8 cellular contexts compared by ENCODE assay signal in genomic region chr1:121396335-121397081, GRCh38.
DNase-seq lines count a peak whose midpoint lies in the region; ATAC-seq and TF ChIP-seq lines count a peak whose summit lies in the region.
"Not testable (repeated sequence)": the region's sequence is repeated elsewhere in the genome, so short reads cannot be mapped to it uniquely, and the experiment has no call there.

No MANE protein-coding gene starts in this region.

- not testable (repeated sequence) for H3K27me3 ChIP-seq in BE2C; SU-DHL-6 (ENCODE audit: low read length); hepatocyte; naive thymus-derived CD4-positive, alpha-beta T cell (ENCODE audit: control insufficient read depth in 2 of 2, insufficient read depth in 2 of 2, low read length in 2 of 2)
- H3K27me3 ChIP-seq in HUES64 (ENCODE audit: insufficient read depth, low read length) = peaks cover 17% of the 10 kb centered on the region

- H3K4me1 ChIP-seq in BE2C; HUES64 (ENCODE audit: insufficient read depth, low read length); hepatocyte (ENCODE audit: insufficient read depth); naive thymus-derived CD4-positive, alpha-beta T cell (ENCODE audit: control insufficient read depth in 2 of 2, insufficient read depth in 2 of 2, low read length in 2 of 2): not testable (repeated sequence)

- not testable (repeated sequence) for H4K20me1 ChIP-seq in SU-DHL-6 (ENCODE audit: low read depth, low read length); hepatocyte (ENCODE audit: insufficient read depth, poor library complexity, severe bottlenecking)

- not testable (repeated sequence) for ATAC-seq in naive thymus-derived CD4-positive, alpha-beta T cell

- not testable (repeated sequence) for H3K27me3 Mint-ChIP-seq in activated T-helper 2 cell treated with anti-CD3 and anti-CD28 coated beads, Interferon-gamma antibody, Interleukin-2, Interleukin-4, amounts not matched to agents 10 μg/mL and 5 μg/mL and 100 μg/mL, durations not matched to agents 14 hours and 24 hours and 36 hours (ENCODE audit: low read depth)
- H3K27me3 Mint-ChIP-seq in naive thymus-derived CD4-positive, alpha-beta T cell = peaks cover 6 to 19% (median 13%) of the 10 kb centered on the region in 5 donors

- H3K4me2 ChIP-seq in SU-DHL-6 (ENCODE audit: low read depth, low read length, poor library complexity, severe bottlenecking) (peak overlapping the region; percentile 63), hepatocyte (peak overlapping the region; percentile 97)

- intact Hi-C loops in activated T-helper 2 cell treated with anti-CD3 and anti-CD28 coated beads, Interferon-gamma antibody, Interleukin-2, Interleukin-4, amounts not matched to agents 10 μg/mL and 5 μg/mL and 100 μg/mL, durations not matched to agents 14 hours and 24 hours and 36 hours (cut with micrococcal nuclease); naive thymus-derived CD4-positive, alpha-beta T cell (cut with micrococcal nuclease): not testable (repeated sequence)

- H3K36me3 Mint-ChIP-seq in activated T-helper 2 cell treated with anti-CD3 and anti-CD28 coated beads, Interferon-gamma antibody, Interleukin-2, Interleukin-4, amounts not matched to agents 10 μg/mL and 5 μg/mL and 100 μg/mL, durations not matched to agents 14 hours and 24 hours and 36 hours (ENCODE audit: low read depth) = peaks cover 16% of the 10 kb centered on the region
- H3K36me3 Mint-ChIP-seq in naive thymus-derived CD4-positive, alpha-beta T cell = peaks cover 11 to 21% (median 17%) of the 10 kb centered on the region in 5 donors

- H3K4me3 ChIP-seq in BE2C (ENCODE audit: low read depth, low read length) (peak overlapping the region; percentile 37), HUES64 (ENCODE audit: low read length) (peak overlapping the region; percentile 56), SU-DHL-6 (ENCODE audit: insufficient read depth, low read length, poor library complexity, severe bottlenecking) (peak overlapping the region; percentile 55), hepatocyte (peak overlapping the region; percentile 49)
- H3K4me3 ChIP-seq in naive thymus-derived CD4-positive, alpha-beta T cell (ENCODE audit: low read length) = peak overlapping the region; percentile 39

- peaks cover 15% of the 10 kb centered on the region for H3K4me1 Mint-ChIP-seq in activated T-helper 2 cell treated with anti-CD3 and anti-CD28 coated beads, Interferon-gamma antibody, Interleukin-2, Interleukin-4, amounts not matched to agents 10 μg/mL and 5 μg/mL and 100 μg/mL, durations not matched to agents 14 hours and 24 hours and 36 hours (ENCODE audit: low read depth)
- peaks cover 11 to 20% (median 16%) of the 10 kb centered on the region in 7 donors for H3K4me1 Mint-ChIP-seq in naive thymus-derived CD4-positive, alpha-beta T cell

- not testable (repeated sequence) for H3K9ac ChIP-seq in HUES64 (ENCODE audit: low read depth, low read length)
- H3K9ac ChIP-seq in SU-DHL-6 (ENCODE audit: low read length) = peak overlapping the region; percentile 56

- H3K4me3 Mint-ChIP-seq in activated T-helper 2 cell treated with anti-CD3 and anti-CD28 coated beads, Interferon-gamma antibody, Interleukin-2, Interleukin-4, amounts not matched to agents 10 μg/mL and 5 μg/mL and 100 μg/mL, durations not matched to agents 14 hours and 24 hours and 36 hours (ENCODE audit: low read depth) = peak overlapping the region; percentile 88
- peak overlapping the region; percentile 68 to 91 (median 86) for H3K4me3 Mint-ChIP-seq in naive thymus-derived CD4-positive, alpha-beta T cell

- not testable (repeated sequence) for H3F3A ChIP-seq in SU-DHL-6 (ENCODE audit: insufficient read depth)

- 1% methylated on average over 77 of the region's 88 CpGs for WGBS in HUES64
- 6% methylated on average over 51 of the region's 88 CpGs for WGBS in hepatocyte (ENCODE audit: low lambda C conversion rate, missing lambda C conversion rate)

- peak overlapping the region; percentile 76 for H3K27ac Mint-ChIP-seq in activated T-helper 2 cell treated with anti-CD3 and anti-CD28 coated beads, Interferon-gamma antibody, Interleukin-2, Interleukin-4, amounts not matched to agents 10 μg/mL and 5 μg/mL and 100 μg/mL, durations not matched to agents 14 hours and 24 hours and 36 hours
- peak overlapping the region in 4 of 9 donors; percentile 19 to 88 (median 48) for H3K27ac Mint-ChIP-seq in naive thymus-derived CD4-positive, alpha-beta T cell

- H3K9me3 Mint-ChIP-seq in activated T-helper 2 cell treated with anti-CD3 and anti-CD28 coated beads, Interferon-gamma antibody, Interleukin-2, Interleukin-4, amounts not matched to agents 10 μg/mL and 5 μg/mL and 100 μg/mL, durations not matched to agents 14 hours and 24 hours and 36 hours = peaks cover 17% of the 10 kb centered on the region
- peaks cover 13 to 21% (median 15%) of the 10 kb centered on the region in 11 donors for H3K9me3 Mint-ChIP-seq in naive thymus-derived CD4-positive, alpha-beta T cell

- not testable (repeated sequence) for TF ChIP-seq CTCF in BE2C (IDR thresholded peaks at IDR 0.05; ENCODE audit: low read depth, low read length); SU-DHL-6 (IDR thresholded peaks at IDR 0.05; ENCODE audit: insufficient read depth, low read length, poor library complexity, severe bottlenecking); hepatocyte (IDR thresholded peaks at IDR 0.05; ENCODE audit: poor library complexity)

- H3K27ac ChIP-seq in HUES64 (ENCODE audit: low read depth, low read length); SU-DHL-6 (ENCODE audit: low read depth, low read length); hepatocyte; naive thymus-derived CD4-positive, alpha-beta T cell (ENCODE audit: low read depth, low read length): not testable (repeated sequence)

- not testable (repeated sequence) for H3K9me2 ChIP-seq in SU-DHL-6 (replicated peaks; ENCODE audit: insufficient read depth, low read length); hepatocyte (replicated peaks; ENCODE audit: insufficient read depth)

- DNase-seq in BE2C (peak; percentile 28), dermis blood vessel endothelial cell (peak; percentile 21), hepatocyte (ENCODE audit: low spot score) (peak; percentile 10)
- not testable (repeated sequence) for DNase-seq in activated T-helper 2 cell treated with anti-CD3 and anti-CD28 coated beads, Interferon-gamma antibody, Interleukin-2, Interleukin-4, amounts not matched to agents 10 μg/mL and 5 μg/mL and 100 μg/mL, durations not matched to agents 14 hours and 24 hours and 36 hours (ENCODE audit: low spot score)
- peak; percentile 3 to 37 (median 20) for DNase-seq in naive thymus-derived CD4-positive, alpha-beta T cell
- DNase-seq in stimulated activated CD4-positive, alpha-beta T cell treated with anti-CD3 and anti-CD28 coated beads, Interleukin-1b, Interleukin-23, amount 100 ng/mL, for 48 hours = peak; percentile 7

- not testable (repeated sequence) for H3K36me3 ChIP-seq in BE2C; HUES64 (ENCODE audit: insufficient read depth, low read length); SU-DHL-6 (ENCODE audit: low read length); hepatocyte (replicated peaks; ENCODE audit: insufficient read depth, low read depth); naive thymus-derived CD4-positive, alpha-beta T cell (ENCODE audit: control insufficient read depth in 2 of 3, insufficient read depth in 3 of 3, low read length in 3 of 3)

- POLR2A ChIA-PET in naive thymus-derived CD4-positive, alpha-beta T cell (lab: Charles Lee) = not testable (repeated sequence)

- H3K79me2 ChIP-seq in SU-DHL-6 (ENCODE audit: insufficient read depth, low read length); hepatocyte: not testable (repeated sequence)

- H2AFZ ChIP-seq in SU-DHL-6 (ENCODE audit: low read depth, low read length, severe bottlenecking) (peak overlapping the region; percentile 7), hepatocyte (peak overlapping the region; percentile 71)

- CTCF ChIA-PET in naive thymus-derived CD4-positive, alpha-beta T cell (lab: Charles Lee) = not testable (repeated sequence)

- H3K9me3 ChIP-seq in BE2C; HUES64 (ENCODE audit: insufficient read depth, low read depth, low read length); SU-DHL-6 (ENCODE audit: insufficient read depth, low read length); hepatocyte (ENCODE audit: low read depth); naive thymus-derived CD4-positive, alpha-beta T cell (ENCODE audit: control insufficient read depth in 2 of 3, low read length in 3 of 3): not testable (repeated sequence)
